1 cellular context compared by ENCODE assay signal in the genomic region with DNA sequence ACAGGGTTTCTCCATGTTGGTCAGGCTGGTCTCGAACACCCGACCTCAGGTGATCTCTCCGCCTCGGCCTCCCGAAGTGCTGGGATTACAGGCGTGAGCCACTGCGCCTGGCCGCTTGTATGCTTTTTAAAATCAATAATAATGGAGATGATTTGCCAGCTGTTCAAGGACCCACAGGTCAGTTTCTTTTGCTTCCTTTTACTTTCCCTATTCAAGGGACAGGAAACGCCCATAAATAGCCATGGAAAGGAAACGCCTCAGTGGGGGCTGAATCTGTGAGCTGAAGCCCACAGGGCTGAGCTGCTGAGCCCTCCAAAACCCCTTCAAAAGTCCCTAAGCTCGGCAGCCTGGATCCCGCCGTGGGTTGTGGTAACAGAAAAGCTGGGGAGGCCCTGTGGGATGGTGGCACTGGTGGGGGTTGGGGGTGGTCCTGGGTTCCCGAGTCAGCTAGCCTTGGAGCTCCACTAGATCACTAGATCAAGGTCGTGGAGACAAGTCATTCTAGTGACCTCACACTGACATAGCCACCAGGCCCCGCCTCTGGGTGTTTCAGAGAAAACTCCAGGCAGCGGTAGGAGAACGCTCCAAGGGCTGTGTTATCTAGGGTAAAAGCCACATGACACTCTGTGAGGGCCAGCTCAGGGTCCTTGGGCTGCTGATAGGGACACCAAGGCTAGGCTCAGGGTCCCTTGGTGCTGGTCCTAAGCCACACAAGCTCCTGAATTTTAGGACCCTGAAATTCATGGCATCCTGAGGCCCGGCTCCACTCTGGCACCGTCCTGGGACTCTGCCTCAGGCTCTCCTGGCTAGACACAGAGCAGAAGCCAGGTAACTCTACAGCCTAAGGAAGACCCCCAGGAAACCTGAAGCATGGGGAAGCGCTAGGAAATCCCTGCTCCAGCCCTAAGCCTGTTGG.
TF ChIP-seq lines count a peak whose summit lies in the region.

No MANE protein-coding gene starts in this region.

TF ChIP-seq in IMR-90, 13 proteins besides CTCF, POLR2A, EP300 and RAD21:
- TF ChIP-seq CHD1 (IDR thresholded peaks at IDR 0.05; ENCODE audit: low read depth, low read length) (no peak), USF2 (IDR thresholded peaks at IDR 0.05; ENCODE audit: low read depth, low read length) (no peak), SMC3 (IDR thresholded peaks at IDR 0.05; ENCODE audit: low read depth, low read length) (no peak), RCOR1 (IDR thresholded peaks at IDR 0.05; ENCODE audit: insufficient replicate concordance, low read length) (no peak), MAFK (IDR thresholded peaks at IDR 0.05; ENCODE audit: low read depth, low read length) (no peak), MXI1 (IDR thresholded peaks at IDR 0.05; ENCODE audit: borderline replicate concordance, low read depth, low read length) (no peak), NFE2L2 (IDR thresholded peaks at IDR 0.05; ENCODE audit: low read depth, low read length) (no peak), BHLHE40 (IDR thresholded peaks at IDR 0.05; ENCODE audit: low read depth, low read length) (no peak), RFX5 (IDR thresholded peaks at IDR 0.05; ENCODE audit: low read depth, low read length) (no peak), ELK1 (IDR thresholded peaks at IDR 0.05; ENCODE audit: borderline replicate concordance, low read depth, low read length) (no peak), FOS (IDR thresholded peaks at IDR 0.05; ENCODE audit: low read depth, low read length) (no peak), CEBPB (IDR thresholded peaks at IDR 0.05; ENCODE audit: low read depth, low read length) (no peak), MAZ (IDR thresholded peaks at IDR 0.05; ENCODE audit: borderline replicate concordance, low read depth, low read length) (no peak)
